Comparison of ENCODE assay signal across 8 cellular contexts in genomic region chr11:111565111-111565720, GRCh38. TPM values are rescaled to one million over a fixed set of nuclear protein-coding genes. Genes with fewer than 3 reads are reported as not detected.
A peak's percentile ranks its signal among the peaks of the same experiment; 100 is the strongest.
DNase-seq lines count a peak whose midpoint lies in the region; ATAC-seq and TF ChIP-seq lines count a peak whose summit lies in the region.

No MANE protein-coding gene starts in this region.

- H3K4me3 ChIP-seq in SK-N-MC = no peak overlapping the region

- ATAC-seq in HG03280 (IDR thresholded peaks at IDR 0.05; ENCODE audit: unreplicated experiment) (no peak), GM18505 (IDR thresholded peaks at IDR 0.05; ENCODE audit: unreplicated experiment) (no peak)

- H3K27ac ChIP-seq in SK-N-MC = no peak overlapping the region

- H3K36me3 ChIP-seq in SK-N-MC (ENCODE audit: insufficient read depth, low read length) = no peaks in the 10 kb centered on the region; the same call in 1 of the 2 replicates

- TF ChIP-seq POLR2A in GM18505 (IDR thresholded peaks at IDR 0.05; ENCODE audit: borderline replicate concordance, extremely low read depth, insufficient read depth, insufficient read length) = no peak

- no peak overlapping the region for H3K9ac ChIP-seq in SK-N-MC (ENCODE audit: insufficient read length)

- DNase-seq in Daoy (ENCODE audit: low read depth) = peak; percentile 48
- peak; percentile 60 for DNase-seq in MV-4-11 (lab: John Stamatoyannopoulos, UW)
- peak; percentile 77 for DNase-seq in SK-N-MC (ENCODE audit: low read depth, low spot score)
- peak; percentile 65 for DNase-seq in activated naive CD4-positive, alpha-beta T cell treated with Interleukin-2 at 50 U/mL for 16 hours
- DNase-seq in germinal center (ENCODE audit: low spot score) = peak; percentile 61
- peak; percentile 80 for DNase-seq in pons (ENCODE audit: low spot score)

- H3K9me3 ChIP-seq in SK-N-MC (ENCODE audit: low read depth, low read length) = no peaks in the 10 kb centered on the region

RNA-seq across cellular contexts. Expression of gene LAYN, which starts 24.7 kb away (rescaled TPM):
- total RNA-seq in Daoy (2014; rRNA removed; shearing (Covaris generic)) = 19.3 and 25.9 TPM in 2 replicates

RNA-seq across cellular contexts. Expression of gene SIK2, which starts 37.0 kb away (rescaled TPM):
- 4.7 and 4.9 TPM in 2 replicates for total RNA-seq in Daoy (2014; rRNA removed; shearing (Covaris generic))

RNA-seq across cellular contexts. Expression of gene HOATZ, which starts 50.6 kb away (rescaled TPM):
- total RNA-seq in Daoy (2014; rRNA removed; shearing (Covaris generic)) = not detected in 2 replicates

RNA-seq across cellular contexts. Expression of gene BTG4, which starts 53.0 kb away (rescaled TPM):
- not detected in 2 replicates for total RNA-seq in Daoy (2014; rRNA removed; shearing (Covaris generic))
